In the genomic region with DNA sequence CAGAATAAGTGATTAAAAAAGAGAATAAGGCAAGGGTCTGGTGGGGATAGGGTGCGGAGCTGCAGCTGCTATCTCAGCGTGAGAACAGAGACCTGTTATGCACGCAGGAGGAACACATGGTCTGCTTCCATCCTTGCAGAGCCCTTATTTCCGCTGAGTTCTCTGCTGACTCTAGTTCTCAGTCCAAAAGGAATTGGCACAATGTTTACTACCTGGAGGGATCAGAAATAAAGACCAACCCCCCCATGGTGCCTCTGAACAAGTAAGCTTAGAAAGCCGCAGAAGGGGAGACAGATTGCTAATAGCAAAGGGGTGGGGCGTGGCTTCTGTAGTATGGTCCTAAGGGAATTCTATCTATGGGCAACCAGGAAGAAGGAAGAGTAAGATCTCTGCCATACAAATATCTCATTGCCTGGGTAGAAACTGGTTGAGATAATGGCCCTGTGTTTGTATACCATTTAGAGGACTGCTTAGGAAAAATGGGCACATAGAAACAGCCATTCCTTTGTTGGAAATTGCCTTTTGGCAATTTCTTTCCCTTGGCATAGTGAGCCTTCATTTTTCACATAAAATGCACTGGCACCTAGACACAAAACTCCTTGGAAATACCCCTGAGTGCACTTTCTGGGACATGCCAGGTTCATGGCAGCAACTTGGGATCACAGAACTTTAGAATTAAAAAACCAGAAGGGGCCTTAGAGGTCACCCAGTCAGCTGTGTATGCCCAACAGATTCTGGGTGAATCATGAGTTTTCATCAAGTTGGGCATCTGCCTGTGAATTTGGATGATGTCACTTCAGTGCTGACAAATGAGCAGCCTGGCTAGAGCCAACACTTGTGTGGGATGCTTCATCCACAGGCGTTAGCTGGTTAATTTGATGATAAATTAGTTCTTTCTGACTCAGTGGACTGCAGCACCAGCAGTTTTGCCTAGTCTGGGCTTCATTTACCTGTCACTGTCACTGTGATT, we compare ENCODE assay signal across 21 cellular contexts. TPM values are rescaled to one million over a fixed set of nuclear protein-coding genes. Genes with fewer than 3 reads are reported as not detected.
DNase-seq lines count a peak whose midpoint lies in the region; ATAC-seq and TF ChIP-seq lines count a peak whose summit lies in the region.
"Had no signal": no experiment of that assay in that cellular context is flagged by ENCODE, and none has a peak within 500 bp of the region (broad histone marks: within the 10 kb centered on the region; RNA-seq: fewer than 3 reads in every experiment).

No MANE protein-coding gene starts in this region.

- H3K27ac ChIP-seq in naive thymus-derived CD4-positive, alpha-beta T cell (ENCODE audit: low read depth, low read length): no peak overlapping the region
- H3K27ac ChIP-seq: BLaER1 treated with 17β-estradiol and CSF1 and Interleukin-3, amounts not matched to agents 10 nM and 100 nM; hepatocyte; HL-60; KMS-11; pancreas; PC-9 had no signal

- intact Hi-C loops in naive thymus-derived CD4-positive, alpha-beta T cell (cut with micrococcal nuclease): no loop called here
- intact Hi-C loops in Caco-2 (cut with micrococcal nuclease; ENCODE audit: unreplicated experiment): no loop called here

- DNase-seq in C1 segment of cervical spinal cord (lab: John Stamatoyannopoulos, UW) (peak in 8 of 14 donors; percentile 4 to 98 (median 10)), M059J (ENCODE audit: low read depth) (peak; percentile 9), NCI-H69 (lab: John Stamatoyannopoulos, UW) (peak; percentile 98), globus pallidus (ENCODE audit: low spot score) (peak; percentile 3), type B pancreatic cell (ENCODE audit: extremely low spot score, unreplicated experiment) (no peak), Caco-2 (no peak)
- DNase-seq in naive thymus-derived CD4-positive, alpha-beta T cell: no peak
- DNase-seq: activated B cell treated with CpG ODN at 0.5 μM for 24 hours; activated effector memory CD4-positive, alpha-beta T cell treated with anti-CD3 and anti-CD28 coated beads, Interleukin-2, amount 50 U/mL, for 16 hours; dermis blood vessel endothelial cell; kidney glomerular epithelial cell; pancreas; PC-9; stimulated activated naive B cell treated with anti-CD40 and anti-IgM and Interleukin-4, amounts not matched to agents 10 μg/mL and 1 μg/mL and 100 μg/mL, for 72 hours had no signal

- H3K4me1 ChIP-seq in naive thymus-derived CD4-positive, alpha-beta T cell (ENCODE audit: control insufficient read depth in 2 of 2, insufficient read depth in 2 of 2, low read length in 2 of 2): no peaks in the 10 kb centered on the region
- no peaks in the 10 kb centered on the region for H3K4me1 ChIP-seq in Caco-2
- H3K4me1 ChIP-seq: BLaER1 treated with 17β-estradiol and CSF1 and Interleukin-3, amounts not matched to agents 10 nM and 100 nM had no signal

- H3K4me3 Mint-ChIP-seq in type B pancreatic cell (no peak overlapping the region), Caco-2 (ENCODE audit: unreplicated experiment) (no peak overlapping the region)
- H3K4me3 Mint-ChIP-seq in naive thymus-derived CD4-positive, alpha-beta T cell: no peak overlapping the region
- H3K4me3 Mint-ChIP-seq: activated B cell treated with CpG ODN at 0.5 μM for 24 hours; stimulated activated naive B cell treated with anti-CD40 and anti-IgM and Interleukin-4, amounts not matched to agents 10 μg/mL and 1 μg/mL and 100 μg/mL, for 72 hours had no signal

- H3K27ac Mint-ChIP-seq in type B pancreatic cell: no peak overlapping the region
- H3K27ac Mint-ChIP-seq in naive thymus-derived CD4-positive, alpha-beta T cell: no peak overlapping the region
- no peak overlapping the region for H3K27ac Mint-ChIP-seq in Caco-2 (ENCODE audit: unreplicated experiment)
- H3K27ac Mint-ChIP-seq: activated B cell treated with CpG ODN at 0.5 μM for 24 hours; stimulated activated naive B cell treated with anti-CD40 and anti-IgM and Interleukin-4, amounts not matched to agents 10 μg/mL and 1 μg/mL and 100 μg/mL, for 72 hours had no signal

- POLR2A ChIA-PET in naive thymus-derived CD4-positive, alpha-beta T cell (lab: Charles Lee): no interaction called here
- POLR2A ChIA-PET in Caco-2 (lab: Charles Lee): no interaction called here

- H3K9me3 Mint-ChIP-seq in type B pancreatic cell: no peaks in the 10 kb centered on the region
- H3K9me3 Mint-ChIP-seq in naive thymus-derived CD4-positive, alpha-beta T cell: no peaks in the 10 kb centered on the region
- H3K9me3 Mint-ChIP-seq in Caco-2 (ENCODE audit: unreplicated experiment): no peaks in the 10 kb centered on the region
- H3K9me3 Mint-ChIP-seq: activated B cell treated with CpG ODN at 0.5 μM for 24 hours; stimulated activated naive B cell treated with anti-CD40 and anti-IgM and Interleukin-4, amounts not matched to agents 10 μg/mL and 1 μg/mL and 100 μg/mL, for 72 hours had no signal

- TF ChIP-seq CTCF in type B pancreatic cell (conservative IDR thresholded peaks at IDR 0.05) (no peak), Caco-2 (IDR thresholded peaks at IDR 0.05; ENCODE audit: insufficient read depth in 1 of 2, low read depth in 1 of 2, low read length in 1 of 2, severe bottlenecking in 1 of 2, unreplicated experiment in 1 of 2) (no peak)

- H3K27me3 Mint-ChIP-seq in type B pancreatic cell (peaks cover 11% of the 10 kb centered on the region), Caco-2 (ENCODE audit: insufficient read depth, unreplicated experiment) (peaks cover 6% of the 10 kb centered on the region)
- H3K27me3 Mint-ChIP-seq in naive thymus-derived CD4-positive, alpha-beta T cell: peaks cover 0 to 28% (median 18%) of the 10 kb centered on the region in 5 donors

- CTCF ChIA-PET in naive thymus-derived CD4-positive, alpha-beta T cell (lab: Charles Lee): interaction anchor here (0.8 kb wide), 1 partner anchor 21 kb away, joined by 3 read pairs; no protein-coding TSS in a partner anchor
- CTCF ChIA-PET in Caco-2 (lab: Charles Lee): no interaction called here

- BruUV-seq in Caco-2 (replicated peaks; lab: Mats Ljungman, UMichigan): no TSS peak

- no peak overlapping the region for H3K4me3 ChIP-seq in naive thymus-derived CD4-positive, alpha-beta T cell (ENCODE audit: low read length)
- no peak overlapping the region for H3K4me3 ChIP-seq in Caco-2 (ENCODE audit: low read depth, low read length)
- H3K4me3 ChIP-seq: BLaER1 treated with 17β-estradiol and CSF1 and Interleukin-3, amounts not matched to agents 10 nM and 100 nM; hepatocyte; pancreas; PC-9; smooth muscle cell had no signal

- H3K4me1 Mint-ChIP-seq in type B pancreatic cell (ENCODE audit: unreplicated experiment) (no peaks in the 10 kb centered on the region), Caco-2 (ENCODE audit: low read depth, unreplicated experiment) (no peaks in the 10 kb centered on the region)
- no peaks in the 10 kb centered on the region for H3K4me1 Mint-ChIP-seq in naive thymus-derived CD4-positive, alpha-beta T cell
- H3K4me1 Mint-ChIP-seq: activated B cell treated with CpG ODN at 0.5 μM for 24 hours; stimulated activated naive B cell treated with anti-CD40 and anti-IgM and Interleukin-4, amounts not matched to agents 10 μg/mL and 1 μg/mL and 100 μg/mL, for 72 hours had no signal

- ATAC-seq in GM19328 (IDR thresholded peaks at IDR 0.05; ENCODE audit: unreplicated experiment): no peak
- ATAC-seq in naive thymus-derived CD4-positive, alpha-beta T cell: no peak
- ATAC-seq: esophagus mucosa; pancreas; stimulated activated naive B cell treated with anti-CD40 and anti-IgM and Interleukin-4, amounts not matched to agents 10 μg/mL and 1 μg/mL and 100 μg/mL, for 72 hours had no signal

- H3K27me3 ChIP-seq in naive thymus-derived CD4-positive, alpha-beta T cell (ENCODE audit: control insufficient read depth in 2 of 2, insufficient read depth in 2 of 2, low read length in 2 of 2): no peaks in the 10 kb centered on the region
- H3K27me3 ChIP-seq in Caco-2 (replicated peaks; ENCODE audit: control insufficient read depth, insufficient read depth, low read length): no peaks in the 10 kb centered on the region
- H3K27me3 ChIP-seq: BLaER1 treated with 17β-estradiol and CSF1 and Interleukin-3, amounts not matched to agents 10 nM and 100 nM; hepatocyte; pancreas had no signal

- H3K36me3 Mint-ChIP-seq in type B pancreatic cell: no peaks in the 10 kb centered on the region
- H3K36me3 Mint-ChIP-seq in naive thymus-derived CD4-positive, alpha-beta T cell: no peaks in the 10 kb centered on the region
- H3K36me3 Mint-ChIP-seq in Caco-2 (ENCODE audit: insufficient read depth, unreplicated experiment): no peaks in the 10 kb centered on the region
- H3K36me3 Mint-ChIP-seq: stimulated activated naive B cell treated with anti-CD40 and anti-IgM and Interleukin-4, amounts not matched to agents 10 μg/mL and 1 μg/mL and 100 μg/mL, for 72 hours had no signal

- H3K36me3 ChIP-seq in naive thymus-derived CD4-positive, alpha-beta T cell (ENCODE audit: control insufficient read depth in 2 of 3, insufficient read depth in 3 of 3, low read length in 3 of 3): no peaks in the 10 kb centered on the region
- H3K36me3 ChIP-seq in Caco-2 (ENCODE audit: control insufficient read depth, insufficient read depth, low read length): no peaks in the 10 kb centered on the region
- H3K36me3 ChIP-seq: BLaER1 treated with 17β-estradiol and CSF1 and Interleukin-3, amounts not matched to agents 10 nM and 100 nM; pancreas had no signal

- no peaks in the 10 kb centered on the region for H3K9me3 ChIP-seq in naive thymus-derived CD4-positive, alpha-beta T cell (ENCODE audit: control insufficient read depth in 2 of 3, low read length in 3 of 3)
- no peaks in the 10 kb centered on the region for H3K9me3 ChIP-seq in Caco-2
- H3K9me3 ChIP-seq: BLaER1 treated with 17β-estradiol and CSF1 and Interleukin-3, amounts not matched to agents 10 nM and 100 nM; pancreas had no signal

RNA-seq across cellular contexts. Expression of gene STXBP5L, which starts 57.4 kb away (rescaled TPM):
- 0.07 TPM in 1 of 2 replicates, not detected in the other for total RNA-seq in M059J (2014; rRNA removed; shearing (Covaris generic))
- total RNA-seq in type B pancreatic cell (ENCODE audit: low replicate concordance): 3.6 and 5.2 TPM in 2 replicates
- total RNA-seq in naive thymus-derived CD4-positive, alpha-beta T cell: not detected
- not detected for polyA plus RNA-seq in naive thymus-derived CD4-positive, alpha-beta T cell
- total RNA-seq in Caco-2 (2022): not detected in 2 replicates
- total RNA-seq: activated B cell treated with CpG ODN at 0.5 μM for 24 hours, dermis blood vessel endothelial cell, esophagus mucosa, PC-9 had no signal

Comparison
In these comparisons a context has a peak if more than half of its experiments do, and no peak if none do; other contexts are left out.
1. DNase-seq: peak in C1 segment of cervical spinal cord (8 of 14), M059J (single experiment), NCI-H69 (single experiment) and globus pallidus (single experiment); none in type B pancreatic cell (single experiment), naive thymus-derived CD4-positive, alpha-beta T cell (0 of 9) and Caco-2 (0 of 2).